ENCODE assay signal across 18 cellular contexts in genomic region chr16:75318737-75319136, GRCh38.
A peak's percentile ranks its signal among the peaks of the same experiment; 100 is the strongest.
DNase-seq lines count a peak whose midpoint lies in the region; ATAC-seq, FAIRE-seq and TF ChIP-seq lines count a peak whose summit lies in the region.
"Had no signal": no experiment of that assay in that cellular context is flagged by ENCODE, and none has a peak within 500 bp of the region (broad histone marks: within the 10 kb centered on the region; RNA-seq: fewer than 3 reads in every experiment).

No MANE protein-coding gene starts in this region.

- H3K18ac ChIP-seq in neuronal stem cell (ENCODE audit: low read length), result no peak overlapping the region

- TF ChIP-seq CTCF in GM12878 (IDR thresholded peaks at IDR 0.05 in 2 of 3, conservative IDR thresholded peaks at IDR 0.05 in 1 of 3; ENCODE audit: control insufficient read depth in 2 of 3, extremely low read depth in 1 of 3, insufficient read depth in 1 of 3, low read depth in 3 of 3, low read length in 3 of 3) (no peak), osteoblast (IDR thresholded peaks at IDR 0.05; ENCODE audit: extremely low read depth, low read depth, low read length) (no peak)

- H3K36me3 Mint-ChIP-seq in activated CD4-positive, alpha-beta T cell treated with anti-CD3 and anti-CD28 coated beads for 36 hours (ENCODE audit: low read depth), result peaks cover 15% of the 10 kb centered on the region

- H2BK15ac ChIP-seq in neuronal stem cell (ENCODE audit: low read length), result no peak overlapping the region

- no peak overlapping the region for H3K4me3 Mint-ChIP-seq in activated CD4-positive, alpha-beta T cell treated with anti-CD3 and anti-CD28 coated beads for 36 hours
- H3K4me3 Mint-ChIP-seq: B cell had no signal

- no peak overlapping the region for H2BK5ac ChIP-seq in neuronal stem cell (ENCODE audit: low read length)

- no peak for TF ChIP-seq RAD21 in GM12878 (IDR thresholded peaks at IDR 0.05; ENCODE audit: insufficient read depth, low read depth, low read length)

- H3K27me3 Mint-ChIP-seq in activated CD4-positive, alpha-beta T cell treated with anti-CD3 and anti-CD28 coated beads for 36 hours, result peaks cover 2% of the 10 kb centered on the region
- H3K27me3 Mint-ChIP-seq: CD4-positive, alpha-beta memory T cell had no signal

- SMC1A ChIA-PET in GM12878 (lab: Charles Lee; ENCODE audit: uncharacterized antibody, unreplicated experiment), result interaction anchor here (1.1 to 5.6 kb wide), 7 partner anchors 9 to 119 kb away, joined by 3 to 91 read pairs (median 3); no protein-coding TSS in a partner anchor

- H3K36me3 ChIP-seq in GM12878 (ENCODE audit: control insufficient read depth in 2 of 2, insufficient read depth in 2 of 2, low read length in 1 of 2), result no peaks in the 10 kb centered on the region; a peak in 1 of 4 replicates
- no peaks in the 10 kb centered on the region for H3K36me3 ChIP-seq in osteoblast (ENCODE audit: insufficient read depth, low read length)
- H3K36me3 ChIP-seq in neuronal stem cell (replicated peaks in 1 of 2; ENCODE audit: control insufficient read depth in 2 of 2, insufficient read depth in 2 of 2, low read length in 2 of 2), result peaks cover 0 to 10% of the 10 kb centered on the region in 2 donors
- H3K36me3 ChIP-seq: HAP-1 had no signal

- no peak overlapping the region for H3K23ac ChIP-seq in neuronal stem cell (ENCODE audit: low read depth, low read length, poor library complexity)

- POLR2A ChIA-PET in GM12878 (lab: Charles Lee), result interaction anchor here (0.6 to 1.9 kb wide), 7 partner anchors 12 to 102 kb away, joined by 3 to 9 read pairs (median 3); no protein-coding TSS in a partner anchor
- POLR2A ChIA-PET in activated CD4-positive, alpha-beta T cell treated with anti-CD3 and anti-CD28 coated beads for 36 hours (lab: Charles Lee), result no interaction called here

- FAIRE-seq in GM12878 (lab: Jason Lieb, UNC) (no peak), urothelium cell line (lab: Jason Lieb, UNC) (no peak)
- FAIRE-seq: A204.1, G401.6, H1 had no signal

- CTCF ChIA-PET in GM12878 (lab: Yijun Ruan, JAX), result interaction anchor here (0.7 to 3.5 kb wide), 6 partner anchors 13 to 650 kb away, joined by 3 to 39 read pairs (median 6); no protein-coding TSS in a partner anchor
- CTCF ChIA-PET in activated CD4-positive, alpha-beta T cell treated with anti-CD3 and anti-CD28 coated beads for 36 hours (lab: Charles Lee), result interaction anchor here (1.3 kb wide), 1 partner anchor 118 kb away, joined by 4 read pairs; no protein-coding TSS in a partner anchor

- no peak for TF ChIP-seq POLR2A in GM12878 (IDR thresholded peaks at IDR 0.05; ENCODE audit: low read depth, low read length)

- no peak overlapping the region for H3K9ac ChIP-seq in GM12878 (ENCODE audit: control insufficient read depth, insufficient read depth, low read length)
- no peak overlapping the region for H3K9ac ChIP-seq in neuronal stem cell (ENCODE audit: low read depth, low read length, poor library complexity)

- no peaks in the 10 kb centered on the region for H3K9me3 Mint-ChIP-seq in activated CD4-positive, alpha-beta T cell treated with anti-CD3 and anti-CD28 coated beads for 36 hours (ENCODE audit: low read depth)
- H3K9me3 Mint-ChIP-seq: CD4-positive, alpha-beta memory T cell had no signal

- ATAC-seq in GM18868 (IDR thresholded peaks at IDR 0.05; ENCODE audit: unreplicated experiment) (peak; percentile 42), HG02610 (IDR thresholded peaks at IDR 0.05; ENCODE audit: unreplicated experiment) (peak; percentile 39), GM12878 (peak; percentile 43), GM21526 (IDR thresholded peaks at IDR 0.05; ENCODE audit: low FRiP score, unreplicated experiment) (no peak)
- no peak for ATAC-seq in activated CD4-positive, alpha-beta T cell treated with anti-CD3 and anti-CD28 coated beads for 36 hours

- BruUV-seq in GM12878 (replicated peaks; lab: Mats Ljungman, UMichigan), result no TSS peak

- no peak overlapping the region for H3K4ac ChIP-seq in neuronal stem cell (ENCODE audit: low read length)

- H3K4me1 ChIP-seq in GM12878 (ENCODE audit: control insufficient read depth, insufficient read depth, low read length), result peaks cover 34% of the 10 kb centered on the region
- peaks cover 45% of the 10 kb centered on the region for H3K4me1 ChIP-seq in osteoblast (ENCODE audit: insufficient read depth, low read length)
- H3K4me1 ChIP-seq in neuronal stem cell (ENCODE audit: control insufficient read depth in 2 of 2, insufficient read depth in 1 of 2, low read depth in 1 of 2, low read length in 2 of 2), result peaks cover 11 to 42% of the 10 kb centered on the region in 2 donors
- H3K4me1 ChIP-seq: HAP-1 had no signal

- H4K20me1 ChIP-seq in GM12878 (ENCODE audit: control insufficient read depth, insufficient read depth) (no peaks in the 10 kb centered on the region), osteoblast (ENCODE audit: insufficient read depth, low read length) (no peaks in the 10 kb centered on the region)

- H3K79me2 ChIP-seq in GM12878 (ENCODE audit: control insufficient read depth, insufficient read depth, low read length), result no peaks in the 10 kb centered on the region
- peaks cover 3% of the 10 kb centered on the region for H3K79me2 ChIP-seq in osteoblast (ENCODE audit: insufficient read depth, low read length)

- RAD21 ChIA-PET in GM12878 (lab: Charles Lee; ENCODE audit: unreplicated experiment), result interaction anchor here (0.9 to 5.3 kb wide), 7 partner anchors 12 to 119 kb away, joined by 3 to 50 read pairs (median 4); no protein-coding TSS in a partner anchor

- H3K9me3 ChIP-seq in GM12878 (replicated peaks; ENCODE audit: control insufficient read depth, insufficient read depth, low read length), result no peaks in the 10 kb centered on the region
- no peaks in the 10 kb centered on the region for H3K9me3 ChIP-seq in osteoblast (ENCODE audit: low read depth, low read length)
- no peaks in the 10 kb centered on the region for H3K9me3 ChIP-seq in neuronal stem cell (replicated peaks in 1 of 2; ENCODE audit: control insufficient read depth in 2 of 2, insufficient read depth in 1 of 2, low read depth in 1 of 2, low read length in 2 of 2)
- H3K9me3 ChIP-seq: HAP-1 had no signal

- in situ Hi-C loops in GM12878 (cut with MboI), result no loop called here

- no peaks in the 10 kb centered on the region for H3K27me3 ChIP-seq in GM12878 (replicated peaks in 1 of 2; ENCODE audit: control insufficient read depth in 2 of 2, insufficient read depth in 2 of 2, low read length in 1 of 2)
- H3K27me3 ChIP-seq in osteoblast (ENCODE audit: insufficient read depth, low read length), result no peaks in the 10 kb centered on the region
- H3K27me3 ChIP-seq in neuronal stem cell (ENCODE audit: control insufficient read depth in 3 of 3, insufficient read depth in 3 of 3, low read depth in 1 of 3, low read length in 3 of 3), result no peaks in the 10 kb centered on the region

- H4K91ac ChIP-seq in neuronal stem cell (ENCODE audit: low read depth, low read length, poor library complexity), result no peak overlapping the region

- H2AK5ac ChIP-seq in neuronal stem cell (ENCODE audit: low read depth, low read length), result no peak overlapping the region

- H3K27ac ChIP-seq in GM12878 (ENCODE audit: control insufficient read depth, insufficient read depth), result no peak overlapping the region
- H3K27ac ChIP-seq in osteoblast (ENCODE audit: low read depth, low read length), result peak overlapping the region; percentile 99
- no peak overlapping the region for H3K27ac ChIP-seq in neuronal stem cell (replicated peaks; ENCODE audit: low read length)
- H3K27ac ChIP-seq: HL-60 had no signal

- peaks cover 31% of the 10 kb centered on the region for H3K4me1 Mint-ChIP-seq in activated CD4-positive, alpha-beta T cell treated with anti-CD3 and anti-CD28 coated beads for 36 hours

- 55% methylated on average over 3 of the region's 3 CpGs for WGBS in GM12878 (ENCODE audit: insufficient coverage, insufficient replicate concordance, low lambda C conversion rate, missing lambda C conversion rate)
- WGBS in neuronal stem cell (ENCODE audit: extremely low coverage in 2 of 2, insufficient read length in 2 of 2, insufficient replicate concordance in 1 of 2), 2 donors, result no CpG with 5 or more reads among the region's 3 CpGs

- DNase-seq in GM12878 (ENCODE audit: low read depth, low spot score), result no peak
- DNase-seq in osteoblast (ENCODE audit: insufficient read length, low spot score, missing footprints), result no peak
- no peak for DNase-seq in neuronal stem cell (ENCODE audit: low spot score)
- no peak for DNase-seq in urothelium cell line (ENCODE audit: low spot score)
- no peak for DNase-seq in activated CD4-positive, alpha-beta T cell treated with anti-CD3 and anti-CD28 coated beads for 36 hours
- DNase-seq: CD4-positive, alpha-beta memory T cell; DMS79 treated with DMSO at 0.1 percent for 48 hours; EL; KBM-7 had no signal

- no peak overlapping the region for H2BK12ac ChIP-seq in neuronal stem cell (ENCODE audit: low read length)

- no peak overlapping the region for H3K27ac Mint-ChIP-seq in activated CD4-positive, alpha-beta T cell treated with anti-CD3 and anti-CD28 coated beads for 36 hours
- H3K27ac Mint-ChIP-seq: B cell had no signal

- no peaks in the 10 kb centered on the region for H3K79me1 ChIP-seq in neuronal stem cell (ENCODE audit: low read depth, low read length)

- H4K8ac ChIP-seq in neuronal stem cell (ENCODE audit: low read depth, low read length), result no peak overlapping the region

- no peak overlapping the region for H2BK120ac ChIP-seq in neuronal stem cell (ENCODE audit: low read depth, low read length)

- H3K4me2 ChIP-seq in GM12878 (ENCODE audit: control insufficient read depth, insufficient read depth) (no peak overlapping the region), osteoblast (ENCODE audit: insufficient read depth, low read length) (no peak overlapping the region), neuronal stem cell (ENCODE audit: insufficient read depth, low read length, poor library complexity, severe bottlenecking) (no peak overlapping the region)

- intact Hi-C loops in GM12878 (cut with micrococcal nuclease; ENCODE audit: unreplicated experiment), result loop anchor here (5.0 kb wide), 2 partner anchors 46 to 86 kb away; no protein-coding TSS in a partner anchor
- intact Hi-C loops in activated CD4-positive, alpha-beta T cell treated with anti-CD3 and anti-CD28 coated beads for 36 hours (cut with DNase I, micrococcal nuclease), result no loop called here

- no peak overlapping the region for H3K14ac ChIP-seq in neuronal stem cell (ENCODE audit: low read length)

- H3K4me3 ChIP-seq in GM12878, result 0 out of 2 replicates have a peak overlapping the region, but pooled peaks have one; percentile 4
- no peak overlapping the region for H3K4me3 ChIP-seq in osteoblast (ENCODE audit: insufficient read depth, low read length)
- no peak overlapping the region for H3K4me3 ChIP-seq in neuronal stem cell (ENCODE audit: low read length in 2 of 2)
- H3K4me3 ChIP-seq: HAP-1 had no signal

- H2AFZ ChIP-seq in GM12878 (ENCODE audit: control insufficient read depth, low read depth, low read length), result no peak overlapping the region
- no peak overlapping the region for H2AFZ ChIP-seq in osteoblast (ENCODE audit: low read length)
- H2AFZ ChIP-seq in neuronal stem cell (ENCODE audit: low read length), result no peak overlapping the region

- TF ChIP-seq EP300 in GM12878 (IDR thresholded peaks at IDR 0.05; ENCODE audit: borderline replicate concordance in 1 of 2, control insufficient read depth in 1 of 2, low read depth in 2 of 2, low read length in 2 of 2), result no peak

TF ChIP-seq in GM12878, 131 proteins besides CTCF, POLR2A, EP300 and RAD21 (continues in another document):
- TF ChIP-seq SP1 (IDR thresholded peaks at IDR 0.05; ENCODE audit: low read depth, low read length) (no peak), SMAD1 (IDR thresholded peaks at IDR 0.05; ENCODE audit: low read depth, partially characterized antibody) (no peak)

Comparison
In these comparisons a context has a peak if more than half of its experiments do, and no peak if none do; other contexts are left out.
1. ATAC-seq: peak in GM18868 (single experiment), HG02610 (single experiment) and GM12878 (single experiment); none in GM21526 (single experiment) and activated CD4-positive, alpha-beta T cell treated with anti-CD3 and anti-CD28 coated beads for 36 hours (single experiment).